In the genomic region with DNA sequence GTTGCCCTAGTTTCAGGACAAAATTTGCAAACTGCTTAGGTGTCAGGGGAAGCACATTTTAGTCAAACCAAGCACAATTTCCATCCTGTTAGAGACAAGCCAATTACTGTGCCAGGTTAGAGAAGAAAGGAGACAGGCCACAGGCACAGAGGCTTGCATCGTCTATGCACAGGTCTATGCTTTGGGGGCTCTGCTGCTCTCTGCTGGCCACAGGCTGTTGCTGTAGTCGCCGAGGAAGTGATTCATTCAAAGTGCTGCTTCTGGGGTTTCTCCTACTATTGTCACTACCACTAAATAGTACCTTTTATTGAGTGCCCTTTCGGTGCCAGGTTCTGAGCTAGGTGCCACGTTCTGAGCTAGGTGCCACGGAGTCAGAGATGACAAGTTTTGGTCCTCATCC, we compare ENCODE assay signal across 8 cellular contexts. TPM values are rescaled to one million over a fixed set of nuclear protein-coding genes. Genes with fewer than 3 reads are reported as not detected.
A peak's percentile ranks its signal among the peaks of the same experiment; 100 is the strongest.
DNase-seq lines count a peak whose midpoint lies in the region; ATAC-seq and TF ChIP-seq lines count a peak whose summit lies in the region.

No MANE protein-coding gene starts in this region.

- H3K27ac Mint-ChIP-seq in CD8-positive, alpha-beta memory T cell, result peak overlapping the region in 6 of 8 donors; percentile 53 to 85 (median 78)
- H3K27ac Mint-ChIP-seq in nephron progenitor cell, result no peak overlapping the region

- CTCF ChIA-PET in CD8-positive, alpha-beta memory T cell (lab: Charles Lee), result interaction anchor here (1.1 to 6.6 kb wide), 6 partner anchors 9 to 122 kb away, joined by 3 to 36 read pairs (median 5); no protein-coding TSS in a partner anchor

- H3K4me1 ChIP-seq in CD8-positive, alpha-beta memory T cell (ENCODE audit: insufficient read depth, low read length), result no peaks in the 10 kb centered on the region
- H3K4me1 ChIP-seq in stomach, result peaks cover 0 to 6% (median 0%) of the 10 kb centered on the region in 4 donors

- no peak overlapping the region for H3K27ac ChIP-seq in CD8-positive, alpha-beta memory T cell (ENCODE audit: low read depth, low read length)
- H3K27ac ChIP-seq in stomach, result no peak overlapping the region

- peaks cover 10 to 13% (median 12%) of the 10 kb centered on the region in 3 donors for H3K4me1 Mint-ChIP-seq in CD8-positive, alpha-beta memory T cell
- H3K4me1 Mint-ChIP-seq in nephron progenitor cell, result peaks cover 10% of the 10 kb centered on the region

- no peak for TF ChIP-seq EP300 in stomach (IDR thresholded peaks at IDR 0.05)

- no peak for TF ChIP-seq POLR2A in stomach (IDR thresholded peaks at IDR 0.05)

- ATAC-seq in GM19351 (IDR thresholded peaks at IDR 0.05; ENCODE audit: unreplicated experiment) (peak; percentile 98), HG03442 (IDR thresholded peaks at IDR 0.05; ENCODE audit: unreplicated experiment) (peak; percentile 95), esophagus mucosa (peak; percentile 80)

- peak; percentile 32 to 77 (median 51) for DNase-seq in CD8-positive, alpha-beta memory T cell
- peak; percentile 13 for DNase-seq in NOMO-1 treated with dmso at 0.1 percent for 144 hours (lab: John Stamatoyannopoulos, UW; ENCODE audit: unreplicated experiment)
- peak; percentile 57 for DNase-seq in activated T-cell treated with anti-CD3 and anti-CD28 coated beads for 24 hours (ENCODE audit: low read depth)
- peak; percentile 33 for DNase-seq in nephron progenitor cell
- DNase-seq in stomach, result peak; percentile 54

- no peaks in the 10 kb centered on the region for H3K27me3 ChIP-seq in CD8-positive, alpha-beta memory T cell (ENCODE audit: insufficient read depth, low read length, poor library complexity, severe bottlenecking)
- H3K27me3 ChIP-seq in stomach, result peaks cover 0 to 3% (median 0%) of the 10 kb centered on the region in 3 donors

- H3K27me3 Mint-ChIP-seq in CD8-positive, alpha-beta memory T cell, result peaks cover 0 to 2% of the 10 kb centered on the region in 2 donors
- H3K27me3 Mint-ChIP-seq in nephron progenitor cell (ENCODE audit: low read depth, poor library complexity), result peaks cover 7% of the 10 kb centered on the region

- TF ChIP-seq CTCF in nephron progenitor cell (IDR thresholded peaks at IDR 0.05) (peak; percentile 47), stomach (IDR thresholded peaks at IDR 0.05) (peak in 5 of 7 experiments; percentile 17 to 66 (median 44))

- H3K4me3 ChIP-seq in CD8-positive, alpha-beta memory T cell (ENCODE audit: low read length), result no peak overlapping the region
- no peak overlapping the region for H3K4me3 ChIP-seq in stomach

- intact Hi-C loops in stomach (cut with DNase I; ENCODE audit: low total_unique reads), result no loop called here

- H3K9me3 ChIP-seq in CD8-positive, alpha-beta memory T cell (ENCODE audit: low read length), result no peaks in the 10 kb centered on the region
- no peaks in the 10 kb centered on the region for H3K9me3 ChIP-seq in stomach

- H3K4me3 Mint-ChIP-seq in CD8-positive, alpha-beta memory T cell, result peak overlapping the region in 1 of 7 donors; percentile 8
- H3K4me3 Mint-ChIP-seq in nephron progenitor cell, result no peak overlapping the region

- POLR2A ChIA-PET in CD8-positive, alpha-beta memory T cell (lab: Charles Lee), result no interaction called here

- WGBS in stomach, 5 donors, result 0 to 6% (median 4%) methylated on average over 6 of the region's 6 CpGs

- H3K36me3 Mint-ChIP-seq in CD8-positive, alpha-beta memory T cell, result peaks cover 0 to 2% (median 0%) of the 10 kb centered on the region in 3 donors
- no peaks in the 10 kb centered on the region for H3K36me3 Mint-ChIP-seq in nephron progenitor cell (ENCODE audit: low read depth)

- no peaks in the 10 kb centered on the region for H3K9me3 Mint-ChIP-seq in CD8-positive, alpha-beta memory T cell
- peaks cover 32% of the 10 kb centered on the region for H3K9me3 Mint-ChIP-seq in nephron progenitor cell

- no peaks in the 10 kb centered on the region for H3K36me3 ChIP-seq in CD8-positive, alpha-beta memory T cell (ENCODE audit: insufficient read depth, low read length)
- H3K36me3 ChIP-seq in stomach, result no peaks in the 10 kb centered on the region

RNA-seq across cellular contexts. Expression of a gene that starts 45.5 kb away (rescaled TPM):
- total RNA-seq in CD8-positive, alpha-beta memory T cell, result not detected
- not detected for polyA plus RNA-seq in CD8-positive, alpha-beta memory T cell
- total RNA-seq in esophagus mucosa (0.36 TPM), stomach (under 1 TPM in 1 of 5 donors, not detected in 4; 0.43 TPM)
- 1 to 10 TPM in 2 of 3 donors, not detected in 1; 1.2 to 7.7 TPM for polyA plus RNA-seq in stomach
